Comparison of ENCODE assay signal across 17 cellular contexts in genomic region chr22:46430961-46431838, GRCh38.
DNase-seq lines count a peak whose midpoint lies in the region; ATAC-seq and TF ChIP-seq lines count a peak whose summit lies in the region.
"Had no signal": no experiment of that assay in that cellular context is flagged by ENCODE, and none has a peak within 500 bp of the region (broad histone marks: within the 10 kb centered on the region; RNA-seq: fewer than 3 reads in every experiment).

No MANE protein-coding gene starts in this region.

- no peak overlapping the region for H3T11ph ChIP-seq in H9 (ENCODE audit: low read length)

- H3K9ac ChIP-seq in H9 (ENCODE audit: extremely low read depth, insufficient read length, low read length): no peak overlapping the region

- peak overlapping the region; percentile 69 for H3K27ac ChIP-seq in KOPT-K1 (ENCODE audit: low read depth, low read length, poor library complexity, severe bottlenecking)
- H3K27ac ChIP-seq in hepatocyte: peak overlapping the region; percentile 90
- no peak overlapping the region for H3K27ac ChIP-seq in H9 (ENCODE audit: insufficient read length, low read depth, low read length)
- H3K27ac ChIP-seq: sigmoid colon, SJSA1 had no signal

- no peak overlapping the region for H2AK5ac ChIP-seq in H9 (ENCODE audit: insufficient read length, low read length)

- TF ChIP-seq CTCF in hepatocyte (IDR thresholded peaks at IDR 0.05; ENCODE audit: poor library complexity) (no peak), H9 (conservative IDR thresholded peaks at IDR 0.05) (no peak)

- H4K8ac ChIP-seq in H9 (replicated peaks; ENCODE audit: insufficient read length, low read depth, low read length): no peak overlapping the region

- peak overlapping the region; percentile 46 for H3K27ac Mint-ChIP-seq in activated naive CD4-positive, alpha-beta T cell treated with anti-CD3 and anti-CD28 coated beads, Interleukin-2, amount 50 U/mL, for 24 hours
- H3K27ac Mint-ChIP-seq in stimulated activated memory B cell treated with anti-CD40 and anti-IgM and Interleukin-4, amounts not matched to agents 10 μg/mL and 1 μg/mL and 100 μg/mL, for 72 hours: peak overlapping the region; percentile 95
- H3K27ac Mint-ChIP-seq in H9: peak overlapping the region in 1 of 3 experiments; percentile 53; a peak in 3 of 7 replicates
- H3K27ac Mint-ChIP-seq: mesothelial cell of epicardium had no signal

- peak overlapping the region; percentile 24 for H2AFZ ChIP-seq in hepatocyte
- H2AFZ ChIP-seq in H9 (ENCODE audit: low read length): no peak overlapping the region

- H2BK5ac ChIP-seq in H9 (ENCODE audit: insufficient read length, low read length): no peak overlapping the region

- no peak overlapping the region for H3K56ac ChIP-seq in H9 (ENCODE audit: insufficient read length, low read depth, low read length)

- peaks cover 14% of the 10 kb centered on the region for H3K4me1 ChIP-seq in hepatocyte (ENCODE audit: insufficient read depth)
- H3K4me1 ChIP-seq in H9 (ENCODE audit: insufficient read depth, low read length): no peaks in the 10 kb centered on the region
- H3K4me1 ChIP-seq: sigmoid colon, SJSA1 had no signal

- peaks cover 15% of the 10 kb centered on the region for H3K4me1 Mint-ChIP-seq in activated naive CD4-positive, alpha-beta T cell treated with anti-CD3 and anti-CD28 coated beads, Interleukin-2, amount 50 U/mL, for 24 hours
- H3K4me1 Mint-ChIP-seq in stimulated activated memory B cell treated with anti-CD40 and anti-IgM and Interleukin-4, amounts not matched to agents 10 μg/mL and 1 μg/mL and 100 μg/mL, for 72 hours: peaks cover 44% of the 10 kb centered on the region
- peaks cover 2 to 7% of the 10 kb centered on the region in 2 experiments; a peak in 1 of 4 replicates for H3K4me1 Mint-ChIP-seq in H9
- H3K4me1 Mint-ChIP-seq: mesothelial cell of epicardium had no signal

- H3K36me3 ChIP-seq in KOPT-K1 (ENCODE audit: insufficient read depth, low read length): no peaks in the 10 kb centered on the region
- H3K36me3 ChIP-seq in hepatocyte (replicated peaks; ENCODE audit: insufficient read depth, low read depth): no peaks in the 10 kb centered on the region
- H3K36me3 ChIP-seq: sigmoid colon, SJSA1 had no signal

- H3K4me2 ChIP-seq in hepatocyte: peak overlapping the region; percentile 35
- H3K4me2 ChIP-seq in H9 (ENCODE audit: insufficient read depth, insufficient read length, low read length): no peak overlapping the region

- no peak overlapping the region for H3K4me3 Mint-ChIP-seq in activated naive CD4-positive, alpha-beta T cell treated with anti-CD3 and anti-CD28 coated beads, Interleukin-2, amount 50 U/mL, for 24 hours
- peak overlapping the region; percentile 84 for H3K4me3 Mint-ChIP-seq in stimulated activated memory B cell treated with anti-CD40 and anti-IgM and Interleukin-4, amounts not matched to agents 10 μg/mL and 1 μg/mL and 100 μg/mL, for 72 hours
- H3K4me3 Mint-ChIP-seq in H9: no peak overlapping the region
- H3K4me3 Mint-ChIP-seq: mesothelial cell of epicardium had no signal

- no peaks in the 10 kb centered on the region for H3K27me3 ChIP-seq in hepatocyte
- H3K27me3 ChIP-seq in H9 (ENCODE audit: insufficient read depth, low read length): no peaks in the 10 kb centered on the region
- H3K27me3 ChIP-seq: SJSA1 had no signal

- no peak for DNase-seq in activated naive CD4-positive, alpha-beta T cell treated with anti-CD3 and anti-CD28 coated beads, Interleukin-2, amount 50 U/mL, for 16 hours
- DNase-seq in hepatocyte (ENCODE audit: low spot score): peak; percentile 80
- DNase-seq in NCI-H1930 (lab: John Stamatoyannopoulos, UW): no peak
- no peak for DNase-seq in H9
- DNase-seq in ureter (ENCODE audit: low spot score): no peak
- DNase-seq: foreskin fibroblast; kidney glomerular epithelial cell; NCI-H510A treated with DMSO at 0.1 percent for 48 hours; sigmoid colon; stimulated activated CD4-positive, alpha-beta T cell treated with anti-CD3 and anti-CD28 coated beads, Interleukin-1b, Interleukin-23, amount 100 ng/mL, for 48 hours; substantia nigra had no signal

- no peaks in the 10 kb centered on the region for H3K79me2 ChIP-seq in hepatocyte
- H3K79me2 ChIP-seq in H9 (ENCODE audit: insufficient read depth, low read length): no peaks in the 10 kb centered on the region

- H4K91ac ChIP-seq in H9 (ENCODE audit: insufficient read length, low read depth, low read length): no peak overlapping the region

- WGBS in hepatocyte (ENCODE audit: low lambda C conversion rate, missing lambda C conversion rate): 75% methylated on average over 33 of the region's 34 CpGs
- no CpG with 5 or more reads among the region's 34 CpGs for WGBS in H9 (ENCODE audit: extremely low coverage, insufficient read length, low lambda C conversion rate)

- H3K9me2 ChIP-seq in hepatocyte (replicated peaks; ENCODE audit: insufficient read depth): no peaks in the 10 kb centered on the region

- H3K18ac ChIP-seq in H9 (ENCODE audit: insufficient read length, low read depth, low read length): no peak overlapping the region

- H4K5ac ChIP-seq in H9 (ENCODE audit: insufficient read length, low read depth, low read length): no peak overlapping the region

- no peaks in the 10 kb centered on the region for H3K27me3 Mint-ChIP-seq in activated naive CD4-positive, alpha-beta T cell treated with anti-CD3 and anti-CD28 coated beads, Interleukin-2, amount 50 U/mL, for 24 hours
- no peaks in the 10 kb centered on the region for H3K27me3 Mint-ChIP-seq in stimulated activated memory B cell treated with anti-CD40 and anti-IgM and Interleukin-4, amounts not matched to agents 10 μg/mL and 1 μg/mL and 100 μg/mL, for 72 hours
- no peaks in the 10 kb centered on the region for H3K27me3 Mint-ChIP-seq in H9 (ENCODE audit: low read depth)

- H2BK120ac ChIP-seq in H9 (ENCODE audit: low read depth, low read length, poor library complexity, severe bottlenecking): no peak overlapping the region

- no peak overlapping the region for H3K4ac ChIP-seq in H9 (ENCODE audit: low read depth, low read length)

- H3K23ac ChIP-seq in H9 (ENCODE audit: insufficient read length, low read depth, low read length): no peak overlapping the region

- peaks cover 3% of the 10 kb centered on the region for H3K23me2 ChIP-seq in H9 (ENCODE audit: insufficient read length, low read depth, low read length, poor library complexity, severe bottlenecking)

- H2BK20ac ChIP-seq in H9 (ENCODE audit: low read depth, low read length, poor library complexity, severe bottlenecking): no peak overlapping the region

- H3K9me3 ChIP-seq in KOPT-K1 (ENCODE audit: insufficient read depth, low read length, poor library complexity, severe bottlenecking): no peaks in the 10 kb centered on the region
- H3K9me3 ChIP-seq in hepatocyte (ENCODE audit: low read depth): no peaks in the 10 kb centered on the region
- no peaks in the 10 kb centered on the region for H3K9me3 ChIP-seq in H9 (ENCODE audit: control insufficient read depth, low read depth, low read length)
- H3K9me3 ChIP-seq: sigmoid colon, SJSA1 had no signal

- no peak overlapping the region; the same call in 1 of the 2 replicates for H3K14ac ChIP-seq in H9 (ENCODE audit: insufficient read depth, low read length)

- no peaks in the 10 kb centered on the region for H3K79me1 ChIP-seq in H9 (ENCODE audit: insufficient read depth, low read depth, low read length, poor library complexity, severe bottlenecking)

- no peak overlapping the region for H2BK15ac ChIP-seq in H9 (ENCODE audit: low read depth, low read length)

- no peak overlapping the region for H3K4me3 ChIP-seq in hepatocyte
- H3K4me3 ChIP-seq: SJSA1 had no signal

- no peak overlapping the region for H2BK12ac ChIP-seq in H9 (ENCODE audit: insufficient read length, low read depth, low read length)

- no peaks in the 10 kb centered on the region for H3K36me3 Mint-ChIP-seq in activated naive CD4-positive, alpha-beta T cell treated with anti-CD3 and anti-CD28 coated beads, Interleukin-2, amount 50 U/mL, for 24 hours
- peaks cover 5% of the 10 kb centered on the region for H3K36me3 Mint-ChIP-seq in stimulated activated memory B cell treated with anti-CD40 and anti-IgM and Interleukin-4, amounts not matched to agents 10 μg/mL and 1 μg/mL and 100 μg/mL, for 72 hours
- H3K36me3 Mint-ChIP-seq in H9 (ENCODE audit: insufficient read depth in 1 of 3, low read depth in 3 of 3): peaks cover 4 to 18% (median 5%) of the 10 kb centered on the region in 3 experiments

- ATAC-seq in stimulated activated memory B cell treated with anti-CD40 and anti-IgM and Interleukin-4, amounts not matched to agents 10 μg/mL and 1 μg/mL and 100 μg/mL, for 72 hours: no peak

- no peaks in the 10 kb centered on the region for H3K9me3 Mint-ChIP-seq in activated naive CD4-positive, alpha-beta T cell treated with anti-CD3 and anti-CD28 coated beads, Interleukin-2, amount 50 U/mL, for 24 hours
- no peaks in the 10 kb centered on the region for H3K9me3 Mint-ChIP-seq in stimulated activated memory B cell treated with anti-CD40 and anti-IgM and Interleukin-4, amounts not matched to agents 10 μg/mL and 1 μg/mL and 100 μg/mL, for 72 hours
- H3K9me3 Mint-ChIP-seq in H9: peaks cover 0 to 1% of the 10 kb centered on the region in 2 experiments; a peak in 1 of 5 replicates
- H3K9me3 Mint-ChIP-seq: activated T-helper 2 cell treated with anti-CD3 and anti-CD28 coated beads, Interferon-gamma antibody, Interleukin-2, Interleukin-4, amounts not matched to agents 10 μg/mL and 5 μg/mL and 100 μg/mL, durations not matched to agents 14 hours and 24 hours and 36 hours had no signal

- H4K20me1 ChIP-seq in hepatocyte (ENCODE audit: insufficient read depth, poor library complexity, severe bottlenecking) (no peaks in the 10 kb centered on the region), H9 (ENCODE audit: control insufficient read depth, insufficient read depth, insufficient read length) (no peaks in the 10 kb centered on the region)
